In genomic region chr1:1781526-1781903, GRCh38 we compare ENCODE assay signal across 11 cellular contexts. TPM values are rescaled to one million over a fixed set of nuclear protein-coding genes. Genes with fewer than 3 reads are reported as not detected.
DNase-seq lines count a peak whose midpoint lies in the region; ATAC-seq, FAIRE-seq and TF ChIP-seq lines count a peak whose summit lies in the region.
"Had no signal": no experiment of that assay in that cellular context is flagged by ENCODE, and none has a peak within 500 bp of the region (broad histone marks: within the 10 kb centered on the region; RNA-seq: fewer than 3 reads in every experiment).

No MANE protein-coding gene starts in this region.

- no peak for DNase-seq in activated naive CD4-positive, alpha-beta T cell treated with anti-CD3 and anti-CD28 coated beads, Interleukin-2, amount 10 ng/mL, durations not matched to agents 7 days and 5 days
- no peak for DNase-seq in activated naive CD4-positive, alpha-beta T cell (lab: John Stamatoyannopoulos, UW)
- peak; percentile 16 for DNase-seq in activated CD4-positive, alpha-beta memory T cell treated with anti-CD3 and anti-CD28 coated beads for 36 hours
- DNase-seq in HepG2 (ENCODE audit: low spot score) (no peak), transverse colon (peak; percentile 23), ecto neural progenitor cell (ENCODE audit: low spot score) (no peak), HCEC 1CT (no peak)
- DNase-seq: central memory CD4-positive, alpha-beta T cell; T1000 had no signal

- intact Hi-C loops in activated CD4-positive, alpha-beta memory T cell treated with anti-CD3 and anti-CD28 coated beads for 36 hours (cut with micrococcal nuclease): loop anchor here (2.0 to 5.0 kb wide), 2 partner anchors 41 to 107 kb away; no protein-coding TSS in a partner anchor
- intact Hi-C loops in HepG2 (cut with micrococcal nuclease; ENCODE audit: unreplicated experiment): no loop called here
- intact Hi-C loops in transverse colon (cut with DNase I; ENCODE audit: low total_unique reads): loop anchor here (5.0 kb wide), 1 partner anchor 126 kb away; no protein-coding TSS in a partner anchor

- no peak for TF ChIP-seq RAD21 in HepG2 (CRISPR knock-in tag; IDR thresholded peaks at IDR 0.05)

- H3K27ac Mint-ChIP-seq in activated naive CD4-positive, alpha-beta T cell treated with anti-CD3 and anti-CD28 coated beads, Interleukin-2, amount 10 ng/mL, durations not matched to agents 7 days and 5 days: peak overlapping the region; percentile 99
- peak overlapping the region; percentile 78 for H3K27ac Mint-ChIP-seq in activated CD4-positive, alpha-beta memory T cell treated with anti-CD3 and anti-CD28 coated beads for 36 hours

- H3K4me1 Mint-ChIP-seq in activated naive CD4-positive, alpha-beta T cell treated with anti-CD3 and anti-CD28 coated beads, Interleukin-2, amount 10 ng/mL, durations not matched to agents 7 days and 5 days: peaks cover 59% of the 10 kb centered on the region
- peaks cover 52% of the 10 kb centered on the region for H3K4me1 Mint-ChIP-seq in activated CD4-positive, alpha-beta memory T cell treated with anti-CD3 and anti-CD28 coated beads for 36 hours (ENCODE audit: low read depth)

- H3K79me2 ChIP-seq in HepG2 (ENCODE audit: insufficient read depth, low read length): peaks cover 15% of the 10 kb centered on the region

- H3K27me3 Mint-ChIP-seq in activated naive CD4-positive, alpha-beta T cell treated with anti-CD3 and anti-CD28 coated beads, Interleukin-2, amount 10 ng/mL, durations not matched to agents 7 days and 5 days: no peaks in the 10 kb centered on the region
- H3K27me3 Mint-ChIP-seq in activated CD4-positive, alpha-beta memory T cell treated with anti-CD3 and anti-CD28 coated beads for 36 hours: no peaks in the 10 kb centered on the region

- H3K27ac ChIP-seq in HepG2 (ENCODE audit: extremely low read length, insufficient read depth, low read length) (no peak overlapping the region), transverse colon (peak overlapping the region; percentile 91 to 97 (median 96))

- CTCF ChIA-PET in activated naive CD4-positive, alpha-beta T cell treated with anti-CD3 and anti-CD28 coated beads, Interleukin-2, amount 10 ng/mL, durations not matched to agents 7 days and 5 days (lab: Charles Lee): no interaction called here
- CTCF ChIA-PET in activated CD4-positive, alpha-beta memory T cell treated with anti-CD3 and anti-CD28 coated beads for 36 hours (lab: Charles Lee): no interaction called here
- CTCF ChIA-PET in HepG2 (lab: Yijun Ruan, JAX; ENCODE audit: low intra/inter-chr PET ratio, low total read pairs): no interaction called here

- POLR2A ChIA-PET in activated CD4-positive, alpha-beta memory T cell treated with anti-CD3 and anti-CD28 coated beads for 36 hours (lab: Charles Lee): no interaction called here
- POLR2A ChIA-PET in HepG2 (lab: Yijun Ruan, JAX): interaction anchor here (0.6 to 1.4 kb wide), 2 partner anchors 128 to 166 kb away, joined by 3 to 5 read pairs; partner anchors contain the start of gene MIB2

- H3K4me1 ChIP-seq in HepG2 (ENCODE audit: insufficient read depth, low read length): peaks cover 51% of the 10 kb centered on the region
- peaks cover 47 to 68% (median 65%) of the 10 kb centered on the region in 4 donors for H3K4me1 ChIP-seq in transverse colon

- peak overlapping the region; percentile 41 for H3K9ac ChIP-seq in HepG2 (ENCODE audit: insufficient read depth, low read depth, low read length)

- H3K4me3 Mint-ChIP-seq in activated naive CD4-positive, alpha-beta T cell treated with anti-CD3 and anti-CD28 coated beads, Interleukin-2, amount 10 ng/mL, durations not matched to agents 7 days and 5 days: peak overlapping the region; percentile 14
- peak overlapping the region; percentile 16 for H3K4me3 Mint-ChIP-seq in activated CD4-positive, alpha-beta memory T cell treated with anti-CD3 and anti-CD28 coated beads for 36 hours

- no TSS peak for BruUV-seq in HepG2 (replicated peaks; lab: Mats Ljungman, UMichigan)

- TF ChIP-seq POLR2A in HepG2 (IDR thresholded peaks at IDR 0.05; ENCODE audit: insufficient read depth in 1 of 2, low read depth in 2 of 2, low read length in 2 of 2) (no peak), transverse colon (IDR thresholded peaks at IDR 0.05) (no peak)

- 40% methylated on average over 4 of the region's 7 CpGs for whole genome bisulfite sequencing in HepG2 (ENCODE audit: low lambda C conversion rate)
- WGBS in transverse colon (ENCODE audit: low coverage in 1 of 2), 2 donors: 73% methylated on average over 7 of the region's 7 CpGs; no CpG with 5 or more reads in 1 of the 2 donors

- H3K9me3 ChIP-seq in HepG2 (ENCODE audit: low read length): no peaks in the 10 kb centered on the region
- no peaks in the 10 kb centered on the region for H3K9me3 ChIP-seq in transverse colon
- H3K9me3 ChIP-seq: thyroid gland had no signal

- H3K36me3 Mint-ChIP-seq in activated naive CD4-positive, alpha-beta T cell treated with anti-CD3 and anti-CD28 coated beads, Interleukin-2, amount 10 ng/mL, durations not matched to agents 7 days and 5 days: peaks cover 22% of the 10 kb centered on the region
- peaks cover 6% of the 10 kb centered on the region for H3K36me3 Mint-ChIP-seq in activated CD4-positive, alpha-beta memory T cell treated with anti-CD3 and anti-CD28 coated beads for 36 hours

- H3K27me3 ChIP-seq in HepG2 (ENCODE audit: control insufficient read depth in 1 of 2, insufficient read depth in 2 of 2, low read length in 2 of 2) (no peaks in the 10 kb centered on the region), transverse colon (no peaks in the 10 kb centered on the region)
- H3K27me3 ChIP-seq: thyroid gland had no signal

- ATAC-seq in HepG2 (no peak), GM19455 (IDR thresholded peaks at IDR 0.05; ENCODE audit: unreplicated experiment) (no peak)

- no peaks in the 10 kb centered on the region for H4K20me1 ChIP-seq in HepG2 (ENCODE audit: insufficient read depth, low read length)

- H3K4me3 ChIP-seq in HepG2 (replicated peaks in 1 of 3; ENCODE audit: insufficient read depth in 1 of 3, low read depth in 2 of 3, low read length in 3 of 3) (peak overlapping the region in 1 of 3 experiments; percentile 75; a peak in 2 of 6 replicates), transverse colon (no peak overlapping the region)

- TF ChIP-seq EP300 in HepG2 (IDR thresholded peaks at IDR 0.05; ENCODE audit: low read depth in 2 of 2, low read length in 2 of 2) (no peak), HepG2 (CRISPR knock-in tag; IDR thresholded peaks at IDR 0.05; ENCODE audit: borderline replicate concordance) (no peak), transverse colon (IDR thresholded peaks at IDR 0.05; ENCODE audit: low read depth) (no peak)

- no peak overlapping the region for H2AFZ ChIP-seq in HepG2 (ENCODE audit: low read length)

- peaks cover 4 to 17% of the 10 kb centered on the region in 2 experiments; a peak in 4 of 5 replicates for H3K36me3 ChIP-seq in HepG2 (replicated peaks in 1 of 2; ENCODE audit: control insufficient read depth in 1 of 2, insufficient read depth in 2 of 2, low read length in 2 of 2)
- H3K36me3 ChIP-seq in transverse colon: peaks cover 0 to 13% (median 5%) of the 10 kb centered on the region in 4 donors

- TF ChIP-seq CTCF in HepG2 (CRISPR knock-in tag; IDR thresholded peaks at IDR 0.05) (no peak), transverse colon (IDR thresholded peaks at IDR 0.05) (no peak)

- peak overlapping the region; percentile 93 for H3K4me2 ChIP-seq in HepG2 (ENCODE audit: low read depth, low read length)

- no peaks in the 10 kb centered on the region for H3K9me3 Mint-ChIP-seq in activated naive CD4-positive, alpha-beta T cell treated with anti-CD3 and anti-CD28 coated beads, Interleukin-2, amount 10 ng/mL, durations not matched to agents 7 days and 5 days
- no peaks in the 10 kb centered on the region for H3K9me3 Mint-ChIP-seq in activated CD4-positive, alpha-beta memory T cell treated with anti-CD3 and anti-CD28 coated beads for 36 hours

- in situ Hi-C loops in HepG2 (cut with HindIII; ENCODE audit: extremely low pct_ligation_motif_present, low pct_unique_long_range_greater_than_20kb) (loop anchor here (10.0 kb wide), 1 partner anchor 123 kb away; no protein-coding TSS in a partner anchor), transverse colon (cut with MboI; ENCODE audit: low pct_ligation_motif_present in 1 of 4, low pct_unique_long_range_greater_than_20kb in 1 of 4, low sequenced_read_pairs in 3 of 4) (loop anchor here in 2 of 4 donors (10.0 kb wide), 1 partner anchor 123 kb away; no protein-coding TSS in a partner anchor)

- FAIRE-seq in HepG2 (lab: Jason Lieb, UNC): no peak

RNA-seq across cellular contexts. Expression of gene NADK, which starts 3.2 kb away (rescaled TPM):
- 10 to 100 TPM; 56.2 to 57.4 TPM for total RNA-seq in activated CD4-positive, alpha-beta memory T cell treated with anti-CD3 and anti-CD28 coated beads for 36 hours
- total RNA-seq in HepG2 (2016; rRNA removed; fragmentation: Illumina TruSeq; extraction: Trizol): 47.6 and 60.1 TPM in 2 replicates
- total RNA-seq in HepG2 (2016; cell fraction: cytosol; rRNA removed; fragmentation: Illumina TruSeq; extraction: Trizol; ENCODE audit: low read depth): 29.8 and 30.8 TPM in 2 replicates
- 38.7 and 62.4 TPM in 2 replicates for total RNA-seq in HepG2 (2016; cell fraction: insoluble cytoplasmic fraction; rRNA removed; fragmentation: Illumina TruSeq; extraction: Trizol)
- 61.8 and 69.8 TPM in 2 replicates for total RNA-seq in HepG2 (2016; cell fraction: membrane; rRNA removed; fragmentation: Illumina TruSeq; extraction: Trizol)
- 56.0 and 58.2 TPM in 2 replicates for total RNA-seq in HepG2 (2016; cell fraction: nucleus; rRNA removed; fragmentation: Illumina TruSeq; extraction: Trizol)
- 56.6 and 74.9 TPM in 2 replicates for polyA plus RNA-seq in HepG2 (2011; rRNA removed)
- polyA plus RNA-seq in HepG2 (2011; cell fraction: cytosol; rRNA removed): 44.7 and 49.3 TPM in 2 replicates
- polyA plus RNA-seq in HepG2 (2011; cell fraction: nucleus; rRNA removed): 195 and 220 TPM in 2 replicates
- polyA plus RNA-seq in HepG2 (2012): 34.7 and 51.8 TPM in 2 replicates
- polyA plus RNA-seq in HepG2 (2016; cell fraction: cytosol; fragmentation: Illumina TruSeq; extraction: Trizol; ENCODE audit: low read depth): 30.4 and 32.6 TPM in 2 replicates
- 44.6 and 56.1 TPM in 2 replicates for polyA plus RNA-seq in HepG2 (2016; cell fraction: insoluble cytoplasmic fraction; fragmentation: Illumina TruSeq; extraction: Trizol; ENCODE audit: low read depth)
- polyA plus RNA-seq in HepG2 (2016; cell fraction: membrane; fragmentation: Illumina TruSeq; extraction: Trizol; ENCODE audit: low read depth): 62.4 and 63.0 TPM in 2 replicates
- 149 and 161 TPM in 2 replicates for polyA plus RNA-seq in HepG2 (2016; cell fraction: nucleus; fragmentation: Illumina TruSeq; extraction: Trizol; ENCODE audit: insufficient read depth, low read depth)
- 59.5 and 61.8 TPM in 2 replicates for polyA minus RNA-seq in HepG2 (2011; rRNA and poly(A)+ RNA removed; ENCODE audit: low replicate concordance)
- polyA minus RNA-seq in HepG2 (2011; cell fraction: cytosol; rRNA and poly(A)+ RNA removed): 27.9 and 28.0 TPM in 2 replicates
- polyA minus RNA-seq in HepG2 (2011; cell fraction: nucleus; rRNA and poly(A)+ RNA removed): 37.6 and 42.4 TPM in 2 replicates
- total RNA-seq in transverse colon: 100 to 1,000 TPM; 129 to 191 (median 152) TPM

RNA-seq across cellular contexts. Expression of gene CDK11A, which starts 57.4 kb away (rescaled TPM):
- 10 to 100 TPM; 44.5 to 49.1 TPM for total RNA-seq in activated CD4-positive, alpha-beta memory T cell treated with anti-CD3 and anti-CD28 coated beads for 36 hours
- total RNA-seq in HepG2 (2016; rRNA removed; fragmentation: Illumina TruSeq; extraction: Trizol): 4.7 and 17.9 TPM in 2 replicates
- 26.1 and 31.2 TPM in 2 replicates for total RNA-seq in HepG2 (2016; cell fraction: cytosol; rRNA removed; fragmentation: Illumina TruSeq; extraction: Trizol; ENCODE audit: low read depth)
- 4.9 and 21.2 TPM in 2 replicates for total RNA-seq in HepG2 (2016; cell fraction: insoluble cytoplasmic fraction; rRNA removed; fragmentation: Illumina TruSeq; extraction: Trizol)
- 6.7 TPM in 2 replicates for total RNA-seq in HepG2 (2016; cell fraction: membrane; rRNA removed; fragmentation: Illumina TruSeq; extraction: Trizol)
- 29.5 and 30.0 TPM in 2 replicates for total RNA-seq in HepG2 (2016; cell fraction: nucleus; rRNA removed; fragmentation: Illumina TruSeq; extraction: Trizol)
- polyA plus RNA-seq in HepG2 (2011; rRNA removed): 11.2 and 14.2 TPM in 2 replicates
- 2.1 and 5.1 TPM in 2 replicates for polyA plus RNA-seq in HepG2 (2011; cell fraction: cytosol; rRNA removed)
- polyA plus RNA-seq in HepG2 (2011; cell fraction: nucleus; rRNA removed): 158 and 182 TPM in 2 replicates
- polyA plus RNA-seq in HepG2 (2012): 22.5 and 32.0 TPM in 2 replicates
- polyA plus RNA-seq in HepG2 (2016; cell fraction: cytosol; fragmentation: Illumina TruSeq; extraction: Trizol; ENCODE audit: low read depth): 3.1 and 4.1 TPM in 2 replicates
- polyA plus RNA-seq in HepG2 (2016; cell fraction: insoluble cytoplasmic fraction; fragmentation: Illumina TruSeq; extraction: Trizol; ENCODE audit: low read depth): 7.1 and 9.9 TPM in 2 replicates
- 3.9 and 4.2 TPM in 2 replicates for polyA plus RNA-seq in HepG2 (2016; cell fraction: membrane; fragmentation: Illumina TruSeq; extraction: Trizol; ENCODE audit: low read depth)
- polyA plus RNA-seq in HepG2 (2016; cell fraction: nucleus; fragmentation: Illumina TruSeq; extraction: Trizol; ENCODE audit: insufficient read depth, low read depth): 134 and 148 TPM in 2 replicates
- 8.3 and 9.0 TPM in 2 replicates for polyA minus RNA-seq in HepG2 (2011; rRNA and poly(A)+ RNA removed; ENCODE audit: low replicate concordance)
- polyA minus RNA-seq in HepG2 (2011; cell fraction: cytosol; rRNA and poly(A)+ RNA removed): 64.2 and 65.9 TPM in 2 replicates
- 24.2 and 24.7 TPM in 2 replicates for polyA minus RNA-seq in HepG2 (2011; cell fraction: nucleus; rRNA and poly(A)+ RNA removed)
- 100 to 1,000 TPM in 2 of 4 donors, 10 to 100 TPM in 2; 52.9 to 250 (median 161) TPM for total RNA-seq in transverse colon

Comparison
In these comparisons a context has a peak if more than half of its experiments do, and no peak if none do; other contexts are left out.
1. DNase-seq: peak in activated CD4-positive, alpha-beta memory T cell treated with anti-CD3 and anti-CD28 coated beads for 36 hours (single experiment) and transverse colon (single experiment); none in activated naive CD4-positive, alpha-beta T cell treated with anti-CD3 and anti-CD28 coated beads, Interleukin-2, amount 10 ng/mL, durations not matched to agents 7 days and 5 days (single experiment), activated naive CD4-positive, alpha-beta T cell (0 of 4), HepG2 (single experiment), ecto neural progenitor cell (single experiment) and HCEC 1CT (single experiment).